In the genomic region with DNA sequence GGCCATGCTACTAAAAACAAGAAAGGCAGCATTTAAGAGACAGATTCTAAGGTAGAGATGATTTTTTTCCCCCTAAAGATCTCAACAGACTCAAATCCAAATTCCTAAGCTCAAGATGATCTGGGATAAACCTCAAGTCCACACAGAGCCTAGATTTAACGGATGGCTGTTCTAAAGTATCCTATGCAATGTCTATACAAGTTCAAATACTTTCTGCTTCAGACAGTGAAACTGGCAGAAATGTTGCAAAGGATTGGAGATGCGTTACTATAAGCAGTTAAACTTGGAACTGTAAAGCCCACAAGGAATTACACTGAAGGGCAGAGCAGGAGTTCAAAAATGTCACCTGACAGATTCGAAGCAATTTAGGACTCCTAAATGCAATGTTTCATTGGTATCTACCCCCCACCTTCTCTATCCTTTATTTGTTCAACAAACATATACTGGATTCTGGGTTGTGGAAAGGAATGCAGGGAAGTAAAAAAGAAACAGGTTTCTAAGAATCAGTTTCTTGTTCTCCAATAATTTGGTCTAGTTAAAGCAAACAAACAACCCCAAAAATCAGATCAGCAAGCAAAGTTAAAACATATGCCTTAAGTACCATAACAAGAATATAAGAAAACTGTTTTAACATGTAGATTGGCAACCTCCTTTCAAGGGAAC, we compare ENCODE assay signal across 9 cellular contexts. TPM values are rescaled to one million over a fixed set of nuclear protein-coding genes. Genes with fewer than 3 reads are reported as not detected.
DNase-seq lines count a peak whose midpoint lies in the region; ATAC-seq and TF ChIP-seq lines count a peak whose summit lies in the region.
"Had no signal": no experiment of that assay in that cellular context is flagged by ENCODE, and none has a peak within 500 bp of the region (broad histone marks: within the 10 kb centered on the region; RNA-seq: fewer than 3 reads in every experiment).

No MANE protein-coding gene starts in this region.

- H3K9me3 ChIP-seq in mucosa of descending colon, result no peaks in the 10 kb centered on the region

- no peak for DNase-seq in activated CD4-positive, alpha-beta T cell treated with anti-CD3 and anti-CD28 coated beads for 36 hours
- no peak for DNase-seq in activated CD4-positive, alpha-beta T cell treated with anti-CD3 and anti-CD28 coated beads for 4 hours
- DNase-seq in brain microvascular endothelial cell, result no peak
- DNase-seq in superior temporal gyrus (ENCODE audit: extremely low spot score), result peak; percentile 65
- DNase-seq in erythroblast (lab: John Stamatoyannopoulos, UW), result no peak
- DNase-seq in mucosa of descending colon, result no peak
- DNase-seq in islet precursor cell, result no peak
- DNase-seq: NCI-H1105 had no signal

- H3K27ac Mint-ChIP-seq in activated CD4-positive, alpha-beta T cell treated with anti-CD3 and anti-CD28 coated beads for 36 hours, result no peak overlapping the region

- in situ Hi-C loops in brain microvascular endothelial cell (cut with HindIII; ENCODE audit: low pct_ligation_motif_present, low sequenced_read_pairs), result no loop called here

- H3K4me3 ChIP-seq in brain microvascular endothelial cell (ENCODE audit: low read depth, low read length) (peak overlapping the region; percentile 84), mucosa of descending colon (no peak overlapping the region)

- ATAC-seq in activated CD4-positive, alpha-beta T cell treated with anti-CD3 and anti-CD28 coated beads for 36 hours, result no peak
- ATAC-seq in mucosa of descending colon, result no peak

- H3K27ac ChIP-seq in brain microvascular endothelial cell, result no peak overlapping the region
- peak overlapping the region; percentile 90 for H3K27ac ChIP-seq in layer of hippocampus (ENCODE audit: low read depth, low read length)

- peaks cover 32% of the 10 kb centered on the region for H3K4me1 Mint-ChIP-seq in activated CD4-positive, alpha-beta T cell treated with anti-CD3 and anti-CD28 coated beads for 36 hours

- H3K27me3 ChIP-seq in brain microvascular endothelial cell (replicated peaks), result no peaks in the 10 kb centered on the region
- H3K27me3 ChIP-seq in layer of hippocampus (ENCODE audit: control insufficient read depth, insufficient read depth, low read length), result no peaks in the 10 kb centered on the region

- TF ChIP-seq CTCF in brain microvascular endothelial cell (IDR thresholded peaks at IDR 0.05; ENCODE audit: low read depth, low read length, missing control alignments), result no peak
- TF ChIP-seq CTCF in mucosa of descending colon (IDR thresholded peaks at IDR 0.05), result no peak

- H3K4me3 Mint-ChIP-seq in activated CD4-positive, alpha-beta T cell treated with anti-CD3 and anti-CD28 coated beads for 36 hours, result peak overlapping the region; percentile 83

- H3K27me3 Mint-ChIP-seq in activated CD4-positive, alpha-beta T cell treated with anti-CD3 and anti-CD28 coated beads for 36 hours, result peaks cover 3% of the 10 kb centered on the region

- intact Hi-C loops in activated CD4-positive, alpha-beta T cell treated with anti-CD3 and anti-CD28 coated beads for 36 hours (cut with DNase I, micrococcal nuclease), result loop anchor here in 1 of 2 experiments (2.0 to 10.0 kb wide), 4 partner anchors 249 to 1941 kb away; partner anchors contain the start of genes FASTKD5, MRPS26, NOP56 and NSFL1C
- intact Hi-C loops in mucosa of descending colon (cut with DNase I, micrococcal nuclease), result no loop called here

- H3K9me3 Mint-ChIP-seq in activated CD4-positive, alpha-beta T cell treated with anti-CD3 and anti-CD28 coated beads for 36 hours (ENCODE audit: low read depth), result no peaks in the 10 kb centered on the region

- H3K36me3 ChIP-seq in brain microvascular endothelial cell (replicated peaks), result no peaks in the 10 kb centered on the region
- H3K36me3 ChIP-seq in mucosa of descending colon (ENCODE audit: low read depth), result no peaks in the 10 kb centered on the region

- POLR2A ChIA-PET in activated CD4-positive, alpha-beta T cell treated with anti-CD3 and anti-CD28 coated beads for 36 hours (lab: Charles Lee), result no interaction called here

- H3K36me3 Mint-ChIP-seq in activated CD4-positive, alpha-beta T cell treated with anti-CD3 and anti-CD28 coated beads for 36 hours (ENCODE audit: low read depth), result no peaks in the 10 kb centered on the region

- peaks cover 5% of the 10 kb centered on the region for H3K4me1 ChIP-seq in mucosa of descending colon (ENCODE audit: low read depth)

- TF ChIP-seq POLR2A in erythroblast (IDR thresholded peaks at IDR 0.05; ENCODE audit: low read length), result no peak

- CTCF ChIA-PET in activated CD4-positive, alpha-beta T cell treated with anti-CD3 and anti-CD28 coated beads for 36 hours (lab: Charles Lee), result interaction anchor here (0.6 to 1.0 kb wide), 4 partner anchors 8 to 416 kb away, joined by 3 read pairs; no protein-coding TSS in a partner anchor

RNA-seq across cellular contexts. Expression of gene DNAAF9, which starts 1.6 kb away (rescaled TPM):
- 1 to 10 TPM; 1.3 to 1.8 TPM for total RNA-seq in activated CD4-positive, alpha-beta T cell treated with anti-CD3 and anti-CD28 coated beads for 36 hours
- total RNA-seq in mucosa of descending colon, result 10 to 100 TPM in 1 of 3 donors, 1 to 10 TPM in 2; 1.9 to 25.4 (median 3.9) TPM
